Comparison of ENCODE assay signal across 19 cellular contexts in the genomic region with DNA sequence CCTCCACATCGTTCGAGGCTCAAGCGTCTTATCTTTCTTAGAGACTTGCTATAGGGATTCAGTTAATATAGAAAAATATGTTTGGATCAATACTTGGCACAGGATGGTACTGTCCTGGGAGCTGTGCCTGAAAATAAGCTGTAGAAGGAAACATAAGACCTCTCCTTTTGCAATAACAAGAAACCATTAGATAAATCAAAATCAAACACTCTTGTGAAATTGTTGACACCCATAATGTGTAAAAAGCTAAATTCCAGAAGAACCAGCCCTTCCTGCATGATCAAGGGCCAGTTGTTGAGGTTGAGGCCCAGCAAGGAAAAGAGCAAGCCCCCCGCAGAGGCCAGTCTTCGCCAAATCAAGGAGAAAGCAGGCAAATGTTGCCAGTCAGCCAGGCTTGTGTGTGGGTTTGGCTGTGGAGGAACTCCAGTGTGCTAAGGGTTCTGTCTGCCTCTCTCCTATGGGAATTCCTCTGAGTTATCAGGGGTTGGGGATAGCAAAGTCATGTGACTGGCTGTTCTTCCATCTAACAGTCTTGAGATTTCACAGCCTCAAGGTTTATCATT.
DNase-seq lines count a peak whose midpoint lies in the region; ATAC-seq and TF ChIP-seq lines count a peak whose summit lies in the region.
"Had no signal": no experiment of that assay in that cellular context is flagged by ENCODE, and none has a peak within 500 bp of the region (broad histone marks: within the 10 kb centered on the region; RNA-seq: fewer than 3 reads in every experiment).

No MANE protein-coding gene starts in this region.

- H3K27me3 ChIP-seq in adipocyte (replicated peaks; ENCODE audit: control insufficient read depth, insufficient read depth, low read length) (no peaks in the 10 kb centered on the region), right lobe of liver (no peaks in the 10 kb centered on the region), subcutaneous abdominal adipose tissue (ENCODE audit: control insufficient read depth in 5 of 5, insufficient read depth in 4 of 5, low read length in 5 of 5) (no peaks in the 10 kb centered on the region)
- H3K27me3 ChIP-seq: SJCRH30 had no signal

- H3K36me3 ChIP-seq in adipocyte (ENCODE audit: control insufficient read depth, insufficient read depth, low read length, severe bottlenecking) = no peaks in the 10 kb centered on the region
- no peaks in the 10 kb centered on the region for H3K36me3 ChIP-seq in right lobe of liver
- no peaks in the 10 kb centered on the region for H3K36me3 ChIP-seq in subcutaneous abdominal adipose tissue (ENCODE audit: control insufficient read depth in 5 of 5, insufficient read depth in 5 of 5, low read length in 5 of 5)
- H3K36me3 ChIP-seq: SJCRH30 had no signal

- TF ChIP-seq POLR2A in right lobe of liver (IDR thresholded peaks at IDR 0.05) = no peak

- H3K4me1 ChIP-seq in adipocyte (ENCODE audit: control insufficient read depth, insufficient read depth, low read length) = peaks cover 50% of the 10 kb centered on the region
- H3K4me1 ChIP-seq in right lobe of liver = peaks cover 0 to 58% (median 27%) of the 10 kb centered on the region in 4 donors
- H3K4me1 ChIP-seq in subcutaneous abdominal adipose tissue (ENCODE audit: control insufficient read depth in 5 of 5, insufficient read depth in 5 of 5, low read length in 5 of 5) = peaks cover 0 to 69% (median 56%) of the 10 kb centered on the region in 5 donors

- peaks cover 3% of the 10 kb centered on the region for H3K9me3 ChIP-seq in adipocyte (ENCODE audit: control insufficient read depth, low read length)
- no peaks in the 10 kb centered on the region for H3K9me3 ChIP-seq in right lobe of liver
- no peaks in the 10 kb centered on the region for H3K9me3 ChIP-seq in subcutaneous abdominal adipose tissue (ENCODE audit: control insufficient read depth in 5 of 5, low read length in 5 of 5)

- H3K9ac ChIP-seq in adipocyte (ENCODE audit: low read length) (peak overlapping the region; percentile 20), subcutaneous abdominal adipose tissue (ENCODE audit: low read length in 5 of 5) (no peak overlapping the region)

- H3K4me3 ChIP-seq in adipocyte (ENCODE audit: low read length) (no peak overlapping the region), right lobe of liver (no peak overlapping the region), subcutaneous abdominal adipose tissue (ENCODE audit: low read depth in 1 of 5, low read length in 5 of 5) (no peak overlapping the region)
- H3K4me3 ChIP-seq: K562, SJCRH30 had no signal

- ATAC-seq in right lobe of liver = peak in 3 of 4 donors; percentile 2 to 12 (median 5)
- ATAC-seq: K562 had no signal

- no peak for TF ChIP-seq CTCF in right lobe of liver (IDR thresholded peaks at IDR 0.05)

- peak overlapping the region; percentile 65 to 85 (median 84) for H3K27ac ChIP-seq in right lobe of liver
- H3K27ac ChIP-seq in subcutaneous abdominal adipose tissue (ENCODE audit: low read depth, low read length) = peak overlapping the region; percentile 72

- 58% methylated on average over 5 of the region's 5 CpGs for WGBS in right lobe of liver (ENCODE audit: insufficient coverage, low coverage, low lambda C conversion rate, missing lambda C conversion rate)

- intact Hi-C loops in right lobe of liver (cut with DNase I) = no loop called here

- peak; percentile 9 for DNase-seq in NCI-H1092 treated with DMSO at 0.1 percent for 48 hours (lab: John Stamatoyannopoulos, UW)
- no peak for DNase-seq in NCI-H1092 (lab: John Stamatoyannopoulos, UW)
- DNase-seq in adipocyte (ENCODE audit: low read depth) = no peak
- no peak for DNase-seq in right lobe of liver
- DNase-seq in activated CD4-positive, alpha-beta T cell treated with anti-CD3 and anti-CD28 coated beads, Interleukin-2, amount 50 U/mL, for 4 hours = no peak
- no peak for DNase-seq in germinal center (ENCODE audit: low spot score)
- DNase-seq in KG1 (lab: John Stamatoyannopoulos, UW) = no peak
- DNase-seq: 8988T, AML-193, EL, GF-D8, H9, NCI-H1105, NCI-H2081 treated with DMSO at 0.1 percent for 48 hours, NCI-H2171 treated with DMSO at 0.1 percent for 48 hours, NCI-H526, SJCRH30 had no signal
